Comparison of ENCODE assay signal across 8 cellular contexts in the genomic region with DNA sequence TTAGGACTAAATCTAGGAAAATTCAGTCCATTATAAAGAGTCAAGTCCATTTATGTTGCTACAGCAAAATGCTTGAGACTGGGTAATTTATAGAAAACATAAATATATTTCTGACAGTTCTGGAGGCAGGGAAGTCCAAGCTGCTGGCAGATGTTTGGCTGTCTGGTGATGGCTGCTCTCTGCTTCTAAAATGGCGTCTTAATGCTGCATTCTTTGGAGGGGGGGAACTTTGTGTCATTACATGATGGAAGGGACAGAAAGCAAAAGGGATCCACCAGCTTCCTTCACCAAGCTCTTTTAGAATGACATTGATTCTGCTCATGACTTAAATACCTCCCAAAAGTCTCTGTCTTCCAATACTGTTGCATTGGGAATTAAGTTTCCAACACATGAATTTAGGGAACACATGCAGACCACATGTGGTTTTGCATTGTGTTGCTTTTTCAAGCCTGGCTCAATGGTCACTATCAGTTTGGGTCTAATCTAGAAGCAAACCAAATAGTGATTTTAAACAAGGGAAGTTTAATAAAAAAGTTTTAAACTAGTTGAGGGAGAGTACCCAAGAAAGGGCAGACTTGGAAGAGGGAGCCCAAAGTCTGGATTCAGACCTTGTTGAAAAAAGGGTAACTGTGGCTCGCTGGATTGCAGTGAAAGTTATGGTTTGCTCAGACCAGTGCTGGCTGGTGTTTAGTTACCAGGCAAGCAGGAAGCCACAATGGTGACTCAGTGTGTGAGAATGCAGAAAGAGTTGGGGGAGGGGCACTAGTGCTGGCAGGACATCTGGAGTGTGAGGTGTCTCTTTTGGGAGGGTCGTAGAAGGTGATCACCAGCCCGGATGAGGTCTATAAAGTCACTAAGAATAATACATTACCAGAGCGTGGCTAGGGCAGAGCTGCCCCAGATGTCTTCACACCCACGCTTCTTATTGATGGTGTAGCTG. TPM values are rescaled to one million over a fixed set of nuclear protein-coding genes. Genes with fewer than 3 reads are reported as not detected.
DNase-seq lines count a peak whose midpoint lies in the region; ATAC-seq and TF ChIP-seq lines count a peak whose summit lies in the region.

No MANE protein-coding gene starts in this region.

- H3K27me3 Mint-ChIP-seq in activated CD8-positive, alpha-beta T cell treated with anti-CD3 and anti-CD28 coated beads, Interleukin-2, amount 10 ng/mL, durations not matched to agents 7 days and 5 days (ENCODE audit: low read depth) = peaks cover 6% of the 10 kb centered on the region

- ATAC-seq in heart left ventricle = no peak
- ATAC-seq in activated CD8-positive, alpha-beta T cell treated with anti-CD3 and anti-CD28 coated beads, Interleukin-2, amount 10 ng/mL, durations not matched to agents 7 days and 5 days = peak; percentile 65

- no peaks in the 10 kb centered on the region for H3K9me3 Mint-ChIP-seq in activated CD8-positive, alpha-beta T cell treated with anti-CD3 and anti-CD28 coated beads, Interleukin-2, amount 10 ng/mL, durations not matched to agents 7 days and 5 days (ENCODE audit: insufficient read depth)

- H3K27ac ChIP-seq in cardiac muscle cell (no peak overlapping the region), heart left ventricle (no peak overlapping the region)

- 53 to 61% (median 58%) methylated on average over 6 of the region's 6 CpGs for WGBS in heart left ventricle, 4 donors

- no peaks in the 10 kb centered on the region for H3K4me1 ChIP-seq in cardiac muscle cell (ENCODE audit: low read depth)
- H3K4me1 ChIP-seq in heart left ventricle = peaks cover 0 to 10% (median 0%) of the 10 kb centered on the region in 12 donors

- CTCF ChIA-PET in activated CD8-positive, alpha-beta T cell treated with anti-CD3 and anti-CD28 coated beads, Interleukin-2, amount 10 ng/mL, durations not matched to agents 7 days and 5 days (lab: Charles Lee) = interaction anchor here (1.2 to 2.3 kb wide), 2 partner anchors 165 to 282 kb away, joined by 3 to 5 read pairs; no protein-coding TSS in a partner anchor

- POLR2A ChIA-PET in activated CD8-positive, alpha-beta T cell treated with anti-CD3 and anti-CD28 coated beads, Interleukin-2, amount 10 ng/mL, durations not matched to agents 7 days and 5 days (lab: Charles Lee) = interaction anchor here (0.9 kb wide), 1 partner anchor 31 kb away, joined by 5 read pairs; a partner anchor contains a TSS

- peak; percentile 5 to 91 for DNase-seq in cardiac muscle cell (ENCODE audit: low read depth in 1 of 2, low spot score in 1 of 2)
- no peak for DNase-seq in heart left ventricle
- peak; percentile 87 for DNase-seq in HCEC 1CT
- peak; percentile 47 for DNase-seq in Jurkat, Clone E6-1 (ENCODE audit: low read depth, low spot score)
- peak; percentile 61 for DNase-seq in activated CD8-positive, alpha-beta T cell treated with anti-CD3 and anti-CD28 coated beads, Interleukin-2, amount 10 ng/mL, durations not matched to agents 7 days and 5 days
- DNase-seq in islet precursor cell = peak; percentile 98
- no peak for DNase-seq in globus pallidus (ENCODE audit: low spot score)
- DNase-seq in middle frontal gyrus (ENCODE audit: extremely low spot score, low spot score) = no peak

- no peaks in the 10 kb centered on the region for H3K36me3 Mint-ChIP-seq in activated CD8-positive, alpha-beta T cell treated with anti-CD3 and anti-CD28 coated beads, Interleukin-2, amount 10 ng/mL, durations not matched to agents 7 days and 5 days (ENCODE audit: low read depth)

- H3K9me3 ChIP-seq in cardiac muscle cell (ENCODE audit: low read depth) (no peaks in the 10 kb centered on the region), heart left ventricle (no peaks in the 10 kb centered on the region)

- no peak for TF ChIP-seq POLR2A in heart left ventricle (IDR thresholded peaks at IDR 0.05)

- H3K4me3 ChIP-seq in cardiac muscle cell = no peak overlapping the region
- H3K4me3 ChIP-seq in heart left ventricle = no peak overlapping the region
- H3K4me3 ChIP-seq in Jurkat, Clone E6-1 (ENCODE audit: low read length) = no peak overlapping the region

- H3K4me1 Mint-ChIP-seq in activated CD8-positive, alpha-beta T cell treated with anti-CD3 and anti-CD28 coated beads, Interleukin-2, amount 10 ng/mL, durations not matched to agents 7 days and 5 days (ENCODE audit: low read depth) = peaks cover 21% of the 10 kb centered on the region

- intact Hi-C loops in heart left ventricle (cut with DNase I) = no loop called here

- H3K36me3 ChIP-seq in cardiac muscle cell (no peaks in the 10 kb centered on the region), heart left ventricle (no peaks in the 10 kb centered on the region)

- peak overlapping the region; percentile 13 for H3K4me3 Mint-ChIP-seq in activated CD8-positive, alpha-beta T cell treated with anti-CD3 and anti-CD28 coated beads, Interleukin-2, amount 10 ng/mL, durations not matched to agents 7 days and 5 days

- H3K27ac Mint-ChIP-seq in activated CD8-positive, alpha-beta T cell treated with anti-CD3 and anti-CD28 coated beads, Interleukin-2, amount 10 ng/mL, durations not matched to agents 7 days and 5 days = no peak overlapping the region

- no peaks in the 10 kb centered on the region for H3K27me3 ChIP-seq in cardiac muscle cell
- peaks cover 0 to 5% (median 0%) of the 10 kb centered on the region in 9 donors for H3K27me3 ChIP-seq in heart left ventricle

- TF ChIP-seq CTCF in cardiac muscle cell (IDR thresholded peaks at IDR 0.05; ENCODE audit: low read depth, low read length) = no peak
- no peak for TF ChIP-seq CTCF in heart left ventricle (IDR thresholded peaks at IDR 0.05)

RNA-seq across cellular contexts. Expression of a gene that starts 30.8 kb away (rescaled TPM):
- total RNA-seq in cardiac muscle cell (1.3 and 2.5 TPM in 2 replicates), heart left ventricle (1 to 10 TPM in 6 of 9 donors, under 1 TPM in 3; 0.46 to 2.4 (median 1.1) TPM)
- polyA plus RNA-seq in cardiac muscle cell (0.84 and 5.3 TPM in 2 replicates), heart left ventricle (under 1 TPM; 0.50 to 0.94 TPM)
- 8.3 TPM for polyA plus RNA-seq in Jurkat, Clone E6-1 (2012; ENCODE audit: insufficient read depth, insufficient read length)
- total RNA-seq in activated CD8-positive, alpha-beta T cell treated with anti-CD3 and anti-CD28 coated beads, Interleukin-2, amount 10 ng/mL, durations not matched to agents 7 days and 5 days = 10 to 100 TPM; 10.9 to 11.9 TPM

RNA-seq across cellular contexts. Expression of a gene that starts 30.8 kb away (rescaled TPM):
- total RNA-seq in cardiac muscle cell = not detected in 2 replicates
- polyA plus RNA-seq in cardiac muscle cell = 0.72 TPM in 1 of 2 replicates, not detected in the other
- not detected for total RNA-seq in heart left ventricle
- not detected for polyA plus RNA-seq in heart left ventricle
- polyA plus RNA-seq in Jurkat, Clone E6-1 (2012; ENCODE audit: insufficient read depth, insufficient read length) = not detected
- not detected for total RNA-seq in activated CD8-positive, alpha-beta T cell treated with anti-CD3 and anti-CD28 coated beads, Interleukin-2, amount 10 ng/mL, durations not matched to agents 7 days and 5 days

Comparison
In these comparisons a context has a peak if more than half of its experiments do, and no peak if none do; other contexts are left out.
1. DNase-seq: peak in cardiac muscle cell (2 of 2), HCEC 1CT (single experiment), Jurkat, Clone E6-1 (single experiment), activated CD8-positive, alpha-beta T cell treated with anti-CD3 and anti-CD28 coated beads, Interleukin-2, amount 10 ng/mL, durations not matched to agents 7 days and 5 days (single experiment) and islet precursor cell (single experiment); none in heart left ventricle (0 of 5), globus pallidus (single experiment) and middle frontal gyrus (single experiment).